ENCODE assay signal across 1 cellular context in genomic region chr1:111412839-111413238, GRCh38.
TF ChIP-seq lines count a peak whose summit lies in the region.

No MANE protein-coding gene starts in this region.

TF ChIP-seq in K562, 482 proteins besides CTCF, POLR2A, EP300 and RAD21:
- TF ChIP-seq, protein P1, sequence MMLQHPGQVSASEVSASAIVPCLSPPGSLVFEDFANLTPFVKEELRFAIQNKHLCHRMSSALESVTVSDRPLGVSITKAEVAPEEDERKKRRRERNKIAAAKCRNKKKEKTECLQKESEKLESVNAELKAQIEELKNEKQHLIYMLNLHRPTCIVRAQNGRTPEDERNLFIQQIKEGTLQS (IDR thresholded peaks at IDR 0.05): peak; percentile 35; the same call in 1 of the 2 replicates
- TF ChIP-seq, protein P1 (CRISPR knock-in tag; conservative IDR thresholded peaks at IDR 0.05): no peak
- TF ChIP-seq TCF3 (CRISPR knock-in tag; IDR thresholded peaks at IDR 0.05) (peak; percentile 79), MEIS2 (IDR thresholded peaks at IDR 0.05; ENCODE audit: partially characterized antibody) (peak; percentile 28), JUND (IDR thresholded peaks at IDR 0.05; ENCODE audit: borderline replicate concordance, low read depth, low read length) (peak; percentile 37; the same call in 1 of the 2 replicates), JUND (tag; IDR thresholded peaks at IDR 0.05; ENCODE audit: borderline replicate concordance, low read depth, low read length) (peak; percentile 35; the same call in 1 of the 3 replicates), TAL1 (IDR thresholded peaks at IDR 0.05) (0 out of 2 replicates have a peak, but pooled peaks have one; percentile 24), CBFA2T3 (IDR thresholded peaks at IDR 0.05) (peak; percentile 39), ARID1B (IDR thresholded peaks at IDR 0.05) (0 out of 2 replicates have a peak, but pooled peaks have one; percentile 40), CHD2 (IDR thresholded peaks at IDR 0.05; ENCODE audit: low read depth, low read length) (no peak), CCAR2 (IDR thresholded peaks at IDR 0.05; ENCODE audit: low read depth, low read length) (no peak), FOSL1 (tag; conservative IDR thresholded peaks at IDR 0.05) (peak; percentile 81), E2F5 (CRISPR knock-in tag; IDR thresholded peaks at IDR 0.05) (no peak)
